Comparison of ENCODE assay signal across 8 cellular contexts in the genomic region with DNA sequence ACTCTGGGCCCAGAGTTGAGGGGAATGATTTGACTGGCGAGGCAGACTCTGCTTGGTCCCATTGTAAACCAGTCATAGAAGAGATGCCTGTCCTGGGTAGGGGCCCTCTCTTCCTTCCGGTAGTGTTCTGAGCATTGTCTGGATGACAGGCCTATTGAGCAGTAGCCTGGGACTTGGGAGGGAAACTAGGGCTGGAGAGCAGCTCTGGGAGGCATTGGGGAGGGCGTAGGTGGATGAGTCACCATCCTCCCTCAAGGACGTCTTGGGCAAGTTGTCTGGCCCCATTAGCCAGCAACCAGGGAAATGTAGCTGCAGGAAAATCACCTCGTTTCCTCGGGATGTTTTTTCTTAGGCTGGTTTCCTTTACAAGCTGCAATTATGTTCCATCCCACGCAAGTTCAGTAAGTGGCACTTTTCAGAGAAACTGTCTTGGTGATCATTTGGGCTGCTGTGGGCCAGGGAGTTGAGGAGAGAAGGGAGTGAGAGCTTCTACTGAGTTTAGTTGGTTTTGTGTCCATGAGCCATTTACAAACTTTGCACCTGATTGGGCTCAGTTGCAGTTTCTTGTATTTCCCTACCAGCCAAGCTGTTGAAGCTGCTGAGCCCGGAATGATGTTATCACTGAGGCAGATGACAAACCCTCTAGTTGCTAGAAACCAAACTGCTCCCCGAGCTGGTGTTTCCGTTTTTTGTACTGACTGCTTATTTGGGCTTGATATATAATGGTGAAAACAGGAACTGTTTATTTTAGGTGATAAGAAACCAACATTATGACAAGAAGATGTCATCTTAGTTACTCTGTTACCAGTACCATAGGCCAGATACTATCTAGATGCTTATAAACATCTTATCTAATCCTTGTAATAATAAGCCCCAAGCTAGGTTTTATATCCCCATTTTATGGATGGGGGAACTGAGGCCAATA.
DNase-seq lines count a peak whose midpoint lies in the region; ATAC-seq, FAIRE-seq and TF ChIP-seq lines count a peak whose summit lies in the region.

No MANE protein-coding gene starts in this region.

- FAIRE-seq in K562 (lab: Jason Lieb, UNC) = peak; percentile 97

- CTCF ChIA-PET in K562 (lab: Yijun Ruan, JAX; ENCODE audit: low intra/inter-chr PET ratio) = interaction anchor here (0.6 kb wide), 1 partner anchor 80 kb away, joined by 4 read pairs; no protein-coding TSS in a partner anchor

- H2AFZ ChIP-seq in K562 (ENCODE audit: low read depth, low read length) = peak overlapping the region; percentile 65

- POLR2A ChIA-PET in K562 (lab: Yijun Ruan, JAX) = interaction anchor here (0.5 to 1.3 kb wide), 7 partner anchors 10 to 280 kb away, joined by 3 to 4 read pairs (median 3); no protein-coding TSS in a partner anchor

- H3K36me3 ChIP-seq in K562 (ENCODE audit: control insufficient read depth, insufficient read depth, low read length) = peaks cover 20% of the 10 kb centered on the region; the same call in 2 of the 3 replicates

- H3K9me3 ChIP-seq in K562 (replicated peaks; ENCODE audit: control insufficient read depth, insufficient read depth, low read depth, low read length) = no peaks in the 10 kb centered on the region

- H4K20me1 ChIP-seq in K562 (replicated peaks; ENCODE audit: control insufficient read depth, insufficient read depth, low read length) = peaks cover 2% of the 10 kb centered on the region; the same call in 1 of the 2 replicates

- peak overlapping the region; percentile 10; the same call in 1 of the 2 replicates for H3K4me3 ChIP-seq in K562

- intact Hi-C loops in K562 (cut with micrococcal nuclease) = loop anchor here (1.0 kb wide), 1 partner anchor 27 kb away; no protein-coding TSS in a partner anchor

- TF ChIP-seq POLR2A in K562 (conservative IDR thresholded peaks at IDR 0.05) = no peak

- peak overlapping the region; percentile 48 to 62; a peak in 3 of 4 replicates for H3K9ac ChIP-seq in K562 (ENCODE audit: insufficient read depth in 1 of 2, low read depth in 2 of 2, low read length in 2 of 2)

- 0 out of 2 replicates have a peak, but pooled peaks have one; percentile 39 for TF ChIP-seq EP300 in K562 (IDR thresholded peaks at IDR 0.05; ENCODE audit: low read length)

- TF ChIP-seq RAD21 in K562 (CRISPR knock-in tag; conservative IDR thresholded peaks at IDR 0.05 in 1 of 2, IDR thresholded peaks at IDR 0.05 in 1 of 2) = peak; percentile 15 to 26; a peak in 3 of 4 replicates

- H3K27me3 ChIP-seq in K562 (ENCODE audit: control insufficient read depth in 2 of 2, insufficient read depth in 2 of 2, low read length in 2 of 2) = no peaks in the 10 kb centered on the region

- in situ Hi-C loops in K562 (cut with MboI) = no loop called here

- H3K79me2 ChIP-seq in K562 (ENCODE audit: control insufficient read depth, insufficient read depth, low read length) = peaks cover 76% of the 10 kb centered on the region

- H3K9me1 ChIP-seq in K562 (ENCODE audit: control insufficient read depth, insufficient read depth, low read length) = peaks cover 6% of the 10 kb centered on the region

- TF ChIP-seq CTCF in AG09319 (IDR thresholded peaks at IDR 0.05; ENCODE audit: low read depth, low read length) (no peak), K562 (IDR thresholded peaks at IDR 0.05 in 2 of 3, conservative IDR thresholded peaks at IDR 0.05 in 1 of 3; ENCODE audit: insufficient read depth in 2 of 3, low read depth in 1 of 3, low read length in 3 of 3) (no peak)

- peak; percentile 86 for ATAC-seq in GM19395 (IDR thresholded peaks at IDR 0.05; ENCODE audit: unreplicated experiment)
- ATAC-seq in HG03442 (IDR thresholded peaks at IDR 0.05; ENCODE audit: unreplicated experiment) = peak; percentile 73
- peak; percentile 88 for ATAC-seq in K562

- WGBS in K562 (ENCODE audit: insufficient coverage, low coverage, missing lambda C conversion rate) = 5% methylated on average over 10 of the region's 10 CpGs

- H3K27ac ChIP-seq in K562 (ENCODE audit: extremely low read depth, low read depth, low read length) = peak overlapping the region; percentile 89

- peaks cover 36 to 61% of the 10 kb centered on the region in 2 experiments for H3K4me1 ChIP-seq in K562 (replicated peaks in 1 of 2; ENCODE audit: control insufficient read depth in 2 of 2, insufficient read depth in 2 of 2, low read length in 2 of 2)

- peak overlapping the region; percentile 78 for H3K4me2 ChIP-seq in K562 (ENCODE audit: insufficient read depth, low read length)

- BruUV-seq in K562 (replicated peaks; lab: Mats Ljungman, UMichigan) = no TSS peak

- DNase-seq in AG09319 (ENCODE audit: extremely low read depth, low read depth) = peak; percentile 82
- DNase-seq in SW480 (ENCODE audit: low spot score) = peak; percentile 74
- DNase-seq in K562 (ENCODE audit: extremely low read depth in 1 of 4, low spot score in 3 of 4) = peak; percentile 79 to 90 (median 84)
- DNase-seq in iris pigment epithelial cell (ENCODE audit: low read depth) = peak; percentile 98
- peak; percentile 68 for DNase-seq in stimulated activated CD4-positive, alpha-beta T cell treated with anti-CD3 and anti-CD28 coated beads, Interleukin-15, amount 100 ng/mL, for 24 hours
- DNase-seq in NCI-H748 treated with DMSO at 0.1 percent for 48 hours (lab: John Stamatoyannopoulos, UW) = no peak

TF ChIP-seq in K562, 482 proteins besides CTCF, POLR2A, EP300 and RAD21 (continues in another document):
- TF ChIP-seq PURB (CRISPR knock-in tag; IDR thresholded peaks at IDR 0.05; ENCODE audit: low read depth) = no peak
- TF ChIP-seq, protein P1, sequence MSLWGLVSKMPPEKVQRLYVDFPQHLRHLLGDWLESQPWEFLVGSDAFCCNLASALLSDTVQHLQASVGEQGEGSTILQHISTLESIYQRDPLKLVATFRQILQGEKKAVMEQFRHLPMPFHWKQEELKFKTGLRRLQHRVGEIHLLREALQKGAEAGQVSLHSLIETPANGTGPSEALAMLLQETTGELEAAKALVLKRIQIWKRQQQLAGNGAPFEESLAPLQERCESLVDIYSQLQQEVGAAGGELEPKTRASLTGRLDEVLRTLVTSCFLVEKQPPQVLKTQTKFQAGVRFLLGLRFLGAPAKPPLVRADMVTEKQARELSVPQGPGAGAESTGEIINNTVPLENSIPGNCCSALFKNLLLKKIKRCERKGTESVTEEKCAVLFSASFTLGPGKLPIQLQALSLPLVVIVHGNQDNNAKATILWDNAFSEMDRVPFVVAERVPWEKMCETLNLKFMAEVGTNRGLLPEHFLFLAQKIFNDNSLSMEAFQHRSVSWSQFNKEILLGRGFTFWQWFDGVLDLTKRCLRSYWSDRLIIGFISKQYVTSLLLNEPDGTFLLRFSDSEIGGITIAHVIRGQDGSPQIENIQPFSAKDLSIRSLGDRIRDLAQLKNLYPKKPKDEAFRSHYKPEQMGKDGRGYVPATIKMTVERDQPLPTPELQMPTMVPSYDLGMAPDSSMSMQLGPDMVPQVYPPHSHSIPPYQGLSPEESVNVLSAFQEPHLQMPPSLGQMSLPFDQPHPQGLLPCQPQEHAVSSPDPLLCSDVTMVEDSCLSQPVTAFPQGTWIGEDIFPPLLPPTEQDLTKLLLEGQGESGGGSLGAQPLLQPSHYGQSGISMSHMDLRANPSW (CRISPR knock-in tag; IDR thresholded peaks at IDR 0.05) = no peak
- TF ChIP-seq, protein P2, sequence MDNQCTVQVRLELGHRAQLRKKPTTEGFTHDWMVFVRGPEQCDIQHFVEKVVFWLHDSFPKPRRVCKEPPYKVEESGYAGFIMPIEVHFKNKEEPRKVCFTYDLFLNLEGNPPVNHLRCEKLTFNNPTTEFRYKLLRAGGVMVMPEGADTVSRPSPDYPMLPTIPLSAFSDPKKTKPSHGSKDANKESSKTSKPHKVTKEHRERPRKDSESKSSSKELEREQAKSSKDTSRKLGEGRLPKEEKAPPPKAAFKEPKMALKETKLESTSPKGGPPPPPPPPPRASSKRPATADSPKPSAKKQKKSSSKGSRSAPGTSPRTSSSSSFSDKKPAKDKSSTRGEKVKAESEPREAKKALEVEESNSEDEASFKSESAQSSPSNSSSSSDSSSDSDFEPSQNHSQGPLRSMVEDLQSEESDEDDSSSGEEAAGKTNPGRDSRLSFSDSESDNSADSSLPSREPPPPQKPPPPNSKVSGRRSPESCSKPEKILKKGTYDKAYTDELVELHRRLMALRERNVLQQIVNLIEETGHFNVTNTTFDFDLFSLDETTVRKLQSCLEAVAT (IDR thresholded peaks at IDR 0.05) = peak in 1 of 2 experiments; percentile 63; a peak in 2 of 4 replicates
- peak; percentile 26; the same call in 1 of the 2 replicates for TF ChIP-seq L3MBTL2 (IDR thresholded peaks at IDR 0.05)
- TF ChIP-seq POLR3G (IDR thresholded peaks at IDR 0.05; ENCODE audit: extremely low read depth, insufficient read length, insufficient replicate concordance) = no peak
- TF ChIP-seq ZNF146 (CRISPR knock-in tag; IDR thresholded peaks at IDR 0.05; ENCODE audit: unreplicated experiment) = no peak
- TF ChIP-seq, protein P3, sequence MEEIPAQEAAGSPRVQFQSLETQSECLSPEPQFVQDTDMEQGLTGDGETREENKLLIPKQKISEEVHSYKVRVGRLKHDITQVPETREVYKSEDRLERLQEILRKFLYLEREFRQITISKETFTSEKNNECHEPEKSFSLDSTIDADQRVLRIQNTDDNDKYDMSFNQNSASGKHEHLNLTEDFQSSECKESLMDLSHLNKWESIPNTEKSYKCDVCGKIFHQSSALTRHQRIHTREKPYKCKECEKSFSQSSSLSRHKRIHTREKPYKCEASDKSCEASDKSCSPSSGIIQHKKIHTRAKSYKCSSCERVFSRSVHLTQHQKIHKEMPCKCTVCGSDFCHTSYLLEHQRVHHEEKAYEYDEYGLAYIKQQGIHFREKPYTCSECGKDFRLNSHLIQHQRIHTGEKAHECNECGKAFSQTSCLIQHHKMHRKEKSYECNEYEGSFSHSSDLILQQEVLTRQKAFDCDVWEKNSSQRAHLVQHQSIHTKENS (CRISPR knock-in tag; IDR thresholded peaks at IDR 0.05) = no peak
- no peak for TF ChIP-seq NR1H2 (CRISPR knock-in tag; IDR thresholded peaks at IDR 0.05)
- TF ChIP-seq, protein P4, sequence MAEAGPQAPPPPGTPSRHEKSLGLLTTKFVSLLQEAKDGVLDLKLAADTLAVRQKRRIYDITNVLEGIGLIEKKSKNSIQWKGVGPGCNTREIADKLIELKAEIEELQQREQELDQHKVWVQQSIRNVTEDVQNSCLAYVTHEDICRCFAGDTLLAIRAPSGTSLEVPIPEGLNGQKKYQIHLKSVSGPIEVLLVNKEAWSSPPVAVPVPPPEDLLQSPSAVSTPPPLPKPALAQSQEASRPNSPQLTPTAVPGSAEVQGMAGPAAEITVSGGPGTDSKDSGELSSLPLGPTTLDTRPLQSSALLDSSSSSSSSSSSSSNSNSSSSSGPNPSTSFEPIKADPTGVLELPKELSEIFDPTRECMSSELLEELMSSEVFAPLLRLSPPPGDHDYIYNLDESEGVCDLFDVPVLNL (CRISPR knock-in tag; IDR thresholded peaks at IDR 0.05; ENCODE audit: low read depth) = no peak
- TF ChIP-seq FOSL1 (tag; conservative IDR thresholded peaks at IDR 0.05) = peak; percentile 98
